Comparison of ENCODE assay signal across 8 cellular contexts in the genomic region with DNA sequence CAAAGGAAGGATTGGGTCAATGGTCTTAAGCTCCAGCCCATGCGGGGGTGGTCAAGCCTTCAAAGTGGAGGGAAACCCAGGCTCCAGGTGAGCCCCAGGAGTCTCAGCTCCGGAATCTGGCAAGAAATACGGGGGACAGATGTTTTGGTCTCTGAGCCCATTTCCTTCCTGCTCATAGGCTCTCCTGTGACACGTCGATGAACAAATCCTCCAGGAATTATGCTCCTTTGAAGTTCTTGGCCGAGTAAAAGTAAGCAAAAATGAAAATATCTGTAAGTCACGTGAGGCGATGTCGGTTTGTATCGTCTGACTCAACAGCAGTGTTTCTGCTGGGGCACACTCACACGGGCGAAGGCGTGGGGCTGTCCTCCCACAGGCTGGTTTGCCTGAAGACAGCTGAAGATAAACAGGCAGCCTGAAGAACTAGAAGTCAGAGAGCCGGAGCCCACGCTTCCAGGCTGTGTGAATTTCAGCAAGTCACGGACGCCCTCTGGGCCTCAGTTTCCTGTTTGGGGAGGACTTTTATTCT. TPM values are rescaled to one million over a fixed set of nuclear protein-coding genes. Genes with fewer than 3 reads are reported as not detected.
A peak's percentile ranks its signal among the peaks of the same experiment; 100 is the strongest.
DNase-seq lines count a peak whose midpoint lies in the region; ATAC-seq lines count a peak whose summit lies in the region.

No MANE protein-coding gene starts in this region.

- DNase-seq in activated CD4-positive, CD25-positive, alpha-beta regulatory T cell treated with anti-CD3 and anti-CD28 coated beads, Interleukin-2, amount 50 U/mL, for 16 hours (ENCODE audit: low read depth, low spot score) = peak; percentile 42
- DNase-seq in dermis blood vessel endothelial cell = peak; percentile 76
- peak; percentile 18 for DNase-seq in smooth muscle cell of the brain vasculature (ENCODE audit: low read depth, low spot score)
- no peak for DNase-seq in epidermal melanocyte (ENCODE audit: insufficient read length, low spot score)
- no peak for DNase-seq in left colon

- H3K9me3 ChIP-seq in BLaER1 treated with 17β-estradiol and CSF1 and Interleukin-3, amounts not matched to agents 10 nM and 100 nM (replicated peaks in 1 of 11) = no peaks in the 10 kb centered on the region

- H3K4me3 ChIP-seq in BLaER1 treated with 17β-estradiol and CSF1 and Interleukin-3, amounts not matched to agents 10 nM and 100 nM = no peak overlapping the region

- H3K9ac ChIP-seq in BLaER1 treated with 17β-estradiol and CSF1 and Interleukin-3, amounts not matched to agents 10 nM and 100 nM = peak overlapping the region in 4 of 11 experiments; percentile 0 to 14 (median 10); a peak in 2 of 22 replicates

- H3K27me3 ChIP-seq in BLaER1 treated with 17β-estradiol and CSF1 and Interleukin-3, amounts not matched to agents 10 nM and 100 nM = no peaks in the 10 kb centered on the region

- H3K27ac ChIP-seq in BLaER1 treated with 17β-estradiol and CSF1 and Interleukin-3, amounts not matched to agents 10 nM and 100 nM = peak overlapping the region in 8 of 11 experiments; percentile 4 to 65 (median 36); a peak in 11 of 22 replicates

- intact Hi-C loops in left colon (cut with DNase I, micrococcal nuclease) = loop anchor here in 1 of 2 donors (10.0 kb wide), 1 partner anchor 187 kb away; no protein-coding TSS in a partner anchor

- ATAC-seq in HG02571 (IDR thresholded peaks at IDR 0.05; ENCODE audit: unreplicated experiment) (peak; percentile 31), GM21367 (IDR thresholded peaks at IDR 0.05; ENCODE audit: unreplicated experiment) (no peak), left colon (no peak)

- H3K4me1 ChIP-seq in BLaER1 treated with 17β-estradiol and CSF1 and Interleukin-3, amounts not matched to agents 10 nM and 100 nM = peaks cover 37 to 54% (median 42%) of the 10 kb centered on the region in 10 experiments

- no peaks in the 10 kb centered on the region for H3K36me3 ChIP-seq in BLaER1 treated with 17β-estradiol and CSF1 and Interleukin-3, amounts not matched to agents 10 nM and 100 nM

- H3K4me2 ChIP-seq in BLaER1 treated with 17β-estradiol and CSF1 and Interleukin-3, amounts not matched to agents 10 nM and 100 nM = peak overlapping the region; percentile 73 to 95 (median 86)

- no peaks in the 10 kb centered on the region for H4K20me1 ChIP-seq in BLaER1 treated with 17β-estradiol and CSF1 and Interleukin-3, amounts not matched to agents 10 nM and 100 nM

RNA-seq across cellular contexts. Expression of gene SMNDC1, which starts 52.6 kb away (rescaled TPM):
- total RNA-seq in dermis blood vessel endothelial cell = 11.9 and 14.4 TPM in 2 replicates
- 10 to 100 TPM; 24.3 to 24.7 TPM for total RNA-seq in left colon

Comparison
In these comparisons a context has a peak if more than half of its experiments do, and no peak if none do; other contexts are left out.
1. DNase-seq: peak in activated CD4-positive, CD25-positive, alpha-beta regulatory T cell treated with anti-CD3 and anti-CD28 coated beads, Interleukin-2, amount 50 U/mL, for 16 hours (single experiment), dermis blood vessel endothelial cell (single experiment) and smooth muscle cell of the brain vasculature (single experiment); none in epidermal melanocyte (single experiment) and left colon (0 of 2).